In the genomic region with DNA sequence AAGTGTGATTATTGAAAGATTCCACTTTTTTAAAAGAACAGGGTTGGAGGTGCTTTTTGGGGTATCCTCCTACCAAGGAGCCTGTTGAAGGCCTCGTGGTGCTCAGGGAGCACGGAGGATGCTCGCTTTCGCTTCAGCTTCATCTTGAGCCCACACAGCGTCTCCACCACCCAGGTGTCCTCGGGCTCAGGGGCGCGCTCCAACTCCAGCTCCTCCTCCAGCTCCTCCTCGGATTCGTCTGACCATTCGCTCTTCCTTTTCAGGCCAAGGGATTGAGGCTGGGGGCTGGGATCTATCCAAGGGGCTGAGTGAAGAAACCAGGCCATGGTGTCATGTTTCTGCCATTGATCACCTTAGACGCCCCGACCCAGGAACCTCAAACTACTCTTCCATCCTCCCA, we compare ENCODE assay signal across 41 cellular contexts. TPM values are rescaled to one million over a fixed set of nuclear protein-coding genes. Genes with fewer than 3 reads are reported as not detected.
"Had no signal": no experiment of that assay in that cellular context is flagged by ENCODE, and none has a peak within 500 bp of the region (broad histone marks: within the 10 kb centered on the region; RNA-seq: fewer than 3 reads in every experiment).

No MANE protein-coding gene starts in this region.

- FAIRE-seq: astrocyte, TTC549 had no signal

- H3K9me3 ChIP-seq: adrenal gland, body of pancreas, breast epithelium had no signal

- H3K4me3 ChIP-seq: adrenal gland, body of pancreas, breast epithelium had no signal

- H3K4me3 Mint-ChIP-seq: activated CD4-positive, alpha-beta memory T cell treated with anti-CD3 and anti-CD28 coated beads for 36 hours; activated CD4-positive, alpha-beta T cell treated with anti-CD3 and anti-CD28 coated beads for 36 hours; activated CD4-positive, alpha-beta T cell treated with anti-CD3 and anti-CD28 coated beads, Interleukin-2, amount 10 ng/mL, durations not matched to agents 24 days and 14 days; activated CD8-positive, alpha-beta memory T cell treated with anti-CD3 and anti-CD28 coated beads, Interleukin-2, amount 10 ng/mL, durations not matched to agents 7 days and 5 days; activated CD8-positive, alpha-beta T cell treated with anti-CD3 and anti-CD28 coated beads for 36 hours; activated naive CD4-positive, alpha-beta T cell treated with anti-CD3 and anti-CD28 coated beads for 36 hours; activated naive CD8-positive, alpha-beta T cell treated with anti-CD3 and anti-CD28 coated beads for 36 hours; activated T-cell treated with anti-CD3 and anti-CD28 coated beads, Interleukin-2, amount 50 U/mL, for 4 hours; activated T-cell treated with anti-CD3 and anti-CD28 coated beads, Interleukin-2, amount 50 U/mL, for 72 hours; activated T-helper 1 cell treated with anti-CD3 and anti-CD28 coated beads, Interleukin-12 subunit alpha, Interleukin-12 subunit beta, Interleukin-2, Interleukin-4 antibody, amounts not matched to agents 30 ng/mL and 10 ng/mL and 1 ng/mL, durations not matched to agents 14 hours and 24 hours and 36 hours; activated T-helper 17 cell treated with anti-CD3 and anti-CD28 coated beads, Interleukin-2, amount 50 U/mL, for 72 hours; central memory CD8-positive, alpha-beta T cell; T-helper 1 cell treated with Interleukin-12 subunit alpha and Interleukin-12 subunit beta and Interleukin-4 antibody, amounts not matched to agents 30 μg/mL and 1 μg/mL, for 36 hours; T-helper 2 cell treated with Interferon-gamma antibody and Interleukin-4, amounts not matched to agents 5 μg/mL and 100 μg/mL, for 36 hours had no signal

- DNase-seq: activated CD4-positive, alpha-beta memory T cell treated with anti-CD3 and anti-CD28 coated beads for 36 hours; activated CD4-positive, alpha-beta T cell treated with anti-CD3 and anti-CD28 coated beads for 1 hour; activated CD4-positive, alpha-beta T cell treated with anti-CD3 and anti-CD28 coated beads for 36 hours; activated CD4-positive, alpha-beta T cell treated with anti-CD3 and anti-CD28 coated beads, Interleukin-2, amount 10 ng/mL, durations not matched to agents 24 days and 14 days; activated CD4-positive, alpha-beta T cell treated with anti-CD3 and anti-CD28 coated beads, Interleukin-2, amount 50 U/mL, for 1 hour; activated CD4-positive, alpha-beta T cell treated with anti-CD3 and anti-CD28 coated beads, Interleukin-2, amount 50 U/mL, for 4 hours; activated CD4-positive, CD25-positive, alpha-beta regulatory T cell; activated CD8-positive, alpha-beta memory T cell treated with anti-CD3 and anti-CD28 coated beads, Interleukin-2, amount 10 ng/mL, durations not matched to agents 7 days and 5 days; activated CD8-positive, alpha-beta T cell treated with anti-CD3 and anti-CD28 coated beads for 36 hours; activated effector memory CD4-positive, alpha-beta T cell treated with anti-CD3 and anti-CD28 coated beads, Interleukin-2, amount 50 U/mL, for 16 hours; activated gamma-delta T cell treated with Interleukin-2 at 50 U/mL for 16 hours; activated naive CD4-positive, alpha-beta T cell; activated naive CD4-positive, alpha-beta T cell treated with anti-CD3 and anti-CD28 coated beads for 36 hours; activated naive CD4-positive, alpha-beta T cell treated with anti-CD3 and anti-CD28 coated beads, Interleukin-2, amount 50 U/mL, for 16 hours; activated naive CD8-positive, alpha-beta T cell treated with anti-CD3 and anti-CD28 coated beads for 36 hours; activated T-cell treated with anti-CD3 and anti-CD28 coated beads for 4 hours; activated T-cell treated with anti-CD3 and anti-CD28 coated beads, Interleukin-2, amount 50 U/mL, for 1 hour; activated T-cell treated with anti-CD3 and anti-CD28 coated beads, Interleukin-2, amount 50 U/mL, for 4 hours; activated T-cell treated with anti-CD3 and anti-CD28 coated beads, Interleukin-2, amount 50 U/mL, for 72 hours; adrenal gland; amniotic stem cell; aorta; body of pancreas; brain microvascular endothelial cell; caudate nucleus; cerebellar nuclear complex; SW 1271; T-helper 1 cell; T-helper 2 cell; T-helper 9 cell had no signal

- H3K36me3 ChIP-seq: adrenal gland, brain microvascular endothelial cell, breast epithelium had no signal

- H3K4me1 ChIP-seq: adrenal gland, body of pancreas, breast epithelium had no signal

- ATAC-seq: activated CD4-positive, alpha-beta T cell treated with anti-CD3 and anti-CD28 coated beads for 36 hours; activated CD4-positive, CD25-positive, alpha-beta regulatory T cell treated with anti-CD3 and anti-CD28 coated beads, Interleukin-2, amount 50 U/mL, for 24 hours; activated CD8-positive, alpha-beta memory T cell treated with anti-CD3 and anti-CD28 coated beads, Interleukin-2, amount 10 ng/mL, durations not matched to agents 7 days and 5 days; activated CD8-positive, alpha-beta T cell treated with anti-CD3 and anti-CD28 coated beads for 36 hours; activated naive CD4-positive, alpha-beta T cell treated with anti-CD3 and anti-CD28 coated beads, Interleukin-2, amount 50 U/mL, for 72 hours; activated T-cell treated with anti-CD3 and anti-CD28 coated beads, Interleukin-2, amount 50 U/mL, for 4 hours; activated T-cell treated with anti-CD3 and anti-CD28 coated beads, Interleukin-2, amount 50 U/mL, for 72 hours; activated T-helper 17 cell treated with anti-CD3 and anti-CD28 coated beads, Interleukin-2, amount 50 U/mL, for 72 hours; body of pancreas had no signal

- H3K4me1 Mint-ChIP-seq: activated CD4-positive, alpha-beta T cell treated with anti-CD3 and anti-CD28 coated beads for 36 hours; activated CD4-positive, alpha-beta T cell treated with anti-CD3 and anti-CD28 coated beads, Interleukin-2, amount 10 ng/mL, durations not matched to agents 24 days and 14 days; activated CD8-positive, alpha-beta memory T cell treated with anti-CD3 and anti-CD28 coated beads, Interleukin-2, amount 10 ng/mL, durations not matched to agents 7 days and 5 days; activated naive CD8-positive, alpha-beta T cell treated with anti-CD3 and anti-CD28 coated beads for 36 hours; activated T-helper 17 cell treated with anti-CD3 and anti-CD28 coated beads, Interleukin-2, amount 50 U/mL, for 72 hours; central memory CD8-positive, alpha-beta T cell had no signal

- H3K9me3 Mint-ChIP-seq: activated CD4-positive, alpha-beta memory T cell treated with anti-CD3 and anti-CD28 coated beads for 36 hours; activated CD4-positive, alpha-beta T cell treated with anti-CD3 and anti-CD28 coated beads, Interleukin-2, amount 10 ng/mL, durations not matched to agents 24 days and 14 days; activated CD8-positive, alpha-beta T cell treated with anti-CD3 and anti-CD28 coated beads for 36 hours; activated naive CD4-positive, alpha-beta T cell treated with anti-CD3 and anti-CD28 coated beads for 36 hours; activated naive CD8-positive, alpha-beta T cell treated with anti-CD3 and anti-CD28 coated beads for 36 hours; activated T-helper 1 cell treated with anti-CD3 and anti-CD28 coated beads, Interleukin-12 subunit alpha, Interleukin-12 subunit beta, Interleukin-2, Interleukin-4 antibody, amounts not matched to agents 30 ng/mL and 10 ng/mL and 1 ng/mL, durations not matched to agents 14 hours and 24 hours and 36 hours; activated T-helper 17 cell treated with anti-CD3 and anti-CD28 coated beads, Interleukin-2, amount 50 U/mL, for 72 hours; central memory CD8-positive, alpha-beta T cell; T-helper 2 cell treated with Interferon-gamma antibody and Interleukin-4, amounts not matched to agents 5 μg/mL and 100 μg/mL, for 36 hours had no signal

- H3K27me3 ChIP-seq: adrenal gland, body of pancreas, brain microvascular endothelial cell, breast epithelium had no signal

- H3K36me3 Mint-ChIP-seq: activated CD4-positive, alpha-beta memory T cell treated with anti-CD3 and anti-CD28 coated beads for 36 hours; activated CD8-positive, alpha-beta memory T cell treated with anti-CD3 and anti-CD28 coated beads, Interleukin-2, amount 10 ng/mL, durations not matched to agents 7 days and 5 days; activated naive CD4-positive, alpha-beta T cell treated with anti-CD3 and anti-CD28 coated beads, Interleukin-2, amount 50 U/mL, for 72 hours; activated naive CD8-positive, alpha-beta T cell treated with anti-CD3 and anti-CD28 coated beads for 36 hours had no signal

- H3K27ac ChIP-seq: adrenal gland, body of pancreas, brain microvascular endothelial cell, breast epithelium, VCaP had no signal

- H3K27ac Mint-ChIP-seq: activated CD4-positive, alpha-beta memory T cell treated with anti-CD3 and anti-CD28 coated beads for 36 hours; activated CD4-positive, alpha-beta T cell treated with anti-CD3 and anti-CD28 coated beads for 36 hours; activated CD4-positive, alpha-beta T cell treated with anti-CD3 and anti-CD28 coated beads, Interleukin-2, amount 10 ng/mL, durations not matched to agents 24 days and 14 days; activated CD8-positive, alpha-beta memory T cell treated with anti-CD3 and anti-CD28 coated beads, Interleukin-2, amount 10 ng/mL, durations not matched to agents 7 days and 5 days; activated CD8-positive, alpha-beta T cell treated with anti-CD3 and anti-CD28 coated beads for 36 hours; activated naive CD4-positive, alpha-beta T cell treated with anti-CD3 and anti-CD28 coated beads for 36 hours; activated naive CD8-positive, alpha-beta T cell treated with anti-CD3 and anti-CD28 coated beads for 36 hours; activated T-cell treated with anti-CD3 and anti-CD28 coated beads, Interleukin-2, amount 50 U/mL, for 72 hours; activated T-helper 1 cell treated with anti-CD3 and anti-CD28 coated beads, Interleukin-12 subunit alpha, Interleukin-12 subunit beta, Interleukin-2, Interleukin-4 antibody, amounts not matched to agents 30 ng/mL and 10 ng/mL and 1 ng/mL, durations not matched to agents 14 hours and 24 hours and 36 hours; activated T-helper 17 cell treated with anti-CD3 and anti-CD28 coated beads, Interleukin-2, amount 50 U/mL, for 72 hours; T-helper 1 cell treated with Interleukin-12 subunit alpha and Interleukin-12 subunit beta and Interleukin-4 antibody, amounts not matched to agents 30 μg/mL and 1 μg/mL, for 36 hours; T-helper 2 cell treated with Interferon-gamma antibody and Interleukin-4, amounts not matched to agents 5 μg/mL and 100 μg/mL, for 36 hours had no signal

RNA-seq across cellular contexts. Expression of gene SPDYE4, which starts 1.2 kb away (rescaled TPM):
- total RNA-seq: activated CD4-positive, alpha-beta memory T cell treated with anti-CD3 and anti-CD28 coated beads for 36 hours; activated CD4-positive, alpha-beta T cell treated with anti-CD3 and anti-CD28 coated beads for 36 hours; activated CD4-positive, alpha-beta T cell treated with anti-CD3 and anti-CD28 coated beads, Interleukin-2, amount 10 ng/mL, durations not matched to agents 24 days and 14 days; activated CD8-positive, alpha-beta memory T cell treated with anti-CD3 and anti-CD28 coated beads, Interleukin-2, amount 10 ng/mL, durations not matched to agents 7 days and 5 days; activated CD8-positive, alpha-beta T cell treated with anti-CD3 and anti-CD28 coated beads for 36 hours; activated naive CD4-positive, alpha-beta T cell treated with anti-CD3 and anti-CD28 coated beads for 36 hours; activated naive CD4-positive, alpha-beta T cell treated with anti-CD3 and anti-CD28 coated beads, Interleukin-2, amount 50 U/mL, for 72 hours; activated naive CD8-positive, alpha-beta T cell treated with anti-CD3 and anti-CD28 coated beads for 36 hours; activated T-cell treated with anti-CD3 and anti-CD28 coated beads, Interleukin-2, amount 50 U/mL, for 4 hours; activated T-cell treated with anti-CD3 and anti-CD28 coated beads, Interleukin-2, amount 50 U/mL, for 72 hours; activated T-helper 1 cell treated with anti-CD3 and anti-CD28 coated beads, Interleukin-12 subunit alpha, Interleukin-12 subunit beta, Interleukin-2, Interleukin-4 antibody, amounts not matched to agents 30 ng/mL and 10 ng/mL and 1 ng/mL, durations not matched to agents 14 hours and 24 hours and 36 hours; activated T-helper 17 cell treated with anti-CD3 and anti-CD28 coated beads, Interleukin-2, amount 50 U/mL, for 72 hours; adrenal gland; aorta; astrocyte; body of pancreas; breast epithelium had no signal
- polyA plus RNA-seq: adrenal gland, aorta had no signal

RNA-seq across cellular contexts. Expression of gene CCDC42, which starts 12.6 kb away (rescaled TPM):
- total RNA-seq: activated naive CD4-positive, alpha-beta T cell treated with anti-CD3 and anti-CD28 coated beads for 36 hours; activated naive CD4-positive, alpha-beta T cell treated with anti-CD3 and anti-CD28 coated beads, Interleukin-2, amount 50 U/mL, for 72 hours; activated T-cell treated with anti-CD3 and anti-CD28 coated beads, Interleukin-2, amount 50 U/mL, for 4 hours; adrenal gland; astrocyte; body of pancreas; breast epithelium had no signal
- polyA plus RNA-seq: adrenal gland had no signal

RNA-seq across cellular contexts. Expression of gene MFSD6L, which starts 42.0 kb away (rescaled TPM):
- total RNA-seq: activated CD4-positive, alpha-beta memory T cell treated with anti-CD3 and anti-CD28 coated beads for 36 hours; activated naive CD4-positive, alpha-beta T cell treated with anti-CD3 and anti-CD28 coated beads for 36 hours; activated naive CD8-positive, alpha-beta T cell treated with anti-CD3 and anti-CD28 coated beads for 36 hours; astrocyte had no signal
- polyA plus RNA-seq: aorta had no signal
